Comparison of ENCODE assay signal across 38 cellular contexts in the genomic region with DNA sequence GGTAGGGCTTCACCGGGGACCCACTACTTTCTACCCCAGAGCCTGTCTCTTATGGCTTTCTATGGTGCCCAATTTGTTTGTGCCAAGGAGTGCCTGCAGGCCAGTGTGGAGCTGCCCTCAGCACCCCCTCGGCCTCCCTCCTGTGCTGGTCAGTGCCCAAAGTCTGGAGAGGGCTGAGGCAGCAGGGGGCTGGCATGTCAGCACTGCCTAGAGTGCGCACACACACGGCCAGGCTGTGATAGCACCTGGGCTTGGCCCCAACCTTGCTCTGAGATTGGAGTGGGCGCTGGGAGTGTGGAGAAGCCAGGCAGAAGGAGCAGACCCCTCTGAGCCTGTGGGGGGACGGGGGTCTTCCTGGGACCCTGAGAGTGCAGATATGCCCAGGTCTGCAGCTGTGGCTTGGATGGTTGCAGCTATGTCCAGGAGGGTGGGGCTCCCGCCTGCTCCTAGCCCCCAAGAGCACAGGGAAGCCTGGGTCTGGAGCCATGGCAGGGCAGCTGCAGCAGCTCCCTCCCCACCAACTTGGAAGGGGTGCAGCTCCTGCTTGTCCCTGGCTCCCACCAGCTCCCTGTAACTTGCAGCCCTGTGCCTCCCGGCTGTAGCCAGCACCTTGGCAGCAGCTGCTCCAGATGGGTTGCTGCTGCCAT. TPM values are rescaled to one million over a fixed set of nuclear protein-coding genes. Genes with fewer than 3 reads are reported as not detected.
"Had no signal": no experiment of that assay in that cellular context is flagged by ENCODE, and none has a peak within 500 bp of the region (broad histone marks: within the 10 kb centered on the region; RNA-seq: fewer than 3 reads in every experiment).

No MANE protein-coding gene starts in this region.

- H3K27me3 ChIP-seq: MG63 had no signal

- DNase-seq: Karpas-422, Kasumi-1, MG63, MM.1S, MV-4-11, NCI-H1048, NCI-H1092, NCI-H1092 treated with DMSO at 0.1 percent for 48 hours, NCI-H1105, NCI-H1105 treated with DMSO at 0.1 percent for 48 hours, NCI-H1417, NCI-H1417 treated with DMSO at 0.1 percent for 48 hours, NCI-H1436, NCI-H1436 treated with DMSO at 0.1 percent for 48 hours, NCI-H146, NCI-H1694, NCI-H1694 treated with DMSO at 0.1 percent for 48 hours, NCI-H187, NCI-H187 treated with DMSO at 0.1 percent for 48 hours, NCI-H1930, NCI-H2029, NCI-H2029 treated with DMSO at 0.1 percent for 48 hours, NCI-H2081, NCI-H2081 treated with DMSO at 0.1 percent for 48 hours, NCI-H2107, NCI-H2171, NCI-H2171 treated with DMSO at 0.1 percent for 48 hours, NCI-H2227 treated with DMSO at 0.1 percent for 48 hours, NCI-H226, NCI-H345, NCI-H446, NCI-H446 treated with DMSO at 0.1 percent for 48 hours, NCI-H510A had no signal

- H3K36me3 ChIP-seq: MG63 had no signal

- H3K4me3 ChIP-seq: MG63 had no signal

- H3K9me3 ChIP-seq: MG63 had no signal

- H3K27ac ChIP-seq: KMS-11 had no signal

RNA-seq across cellular contexts. Expression of gene GAGE1, which starts 46.3 kb away (rescaled TPM):
- total RNA-seq: LHCN-M2, M059J, MCF 10A, NCI-H460 had no signal

RNA-seq across cellular contexts. Expression of gene PAGE1, which starts 50.7 kb away (rescaled TPM):
- total RNA-seq: LHCN-M2, MCF 10A, NCI-H460 had no signal

RNA-seq across cellular contexts. Expression of gene GAGE2A, which starts 55.8 kb away (rescaled TPM):
- total RNA-seq: LHCN-M2, M059J, MCF 10A, NCI-H460 had no signal
